Comparison of ENCODE assay signal across 18 cellular contexts in the genomic region with DNA sequence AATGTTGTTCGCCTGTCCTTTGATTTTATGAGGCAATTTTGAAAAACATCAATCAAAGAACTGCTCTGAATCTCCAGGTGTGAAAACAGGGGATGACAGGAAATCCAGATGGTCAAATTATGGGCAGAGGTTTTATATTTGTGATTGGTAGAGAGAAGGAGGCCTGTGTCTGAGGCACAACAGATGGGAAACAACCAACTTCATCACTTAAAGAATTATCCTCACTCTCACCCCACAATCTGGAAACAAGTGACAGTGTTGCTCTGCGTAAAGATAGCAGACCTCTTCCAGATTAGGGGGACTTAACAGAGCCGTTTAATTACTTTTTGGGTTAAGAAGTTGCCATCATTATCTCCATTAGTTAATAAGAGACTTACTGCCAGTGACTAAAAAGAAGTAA.
"Had no signal": no experiment of that assay in that cellular context is flagged by ENCODE, and none has a peak within 500 bp of the region (broad histone marks: within the 10 kb centered on the region; RNA-seq: fewer than 3 reads in every experiment).

No MANE protein-coding gene starts in this region.

- H3K4me1 ChIP-seq: right lobe of liver, testis, upper lobe of left lung had no signal

- H3K4me2 ChIP-seq: neural progenitor cell, smooth muscle cell had no signal

- H3K27me3 ChIP-seq: esophagus muscularis mucosa, neural progenitor cell, right lobe of liver, stomach, testis, upper lobe of left lung had no signal

- H3K4me3 Mint-ChIP-seq: activated naive CD8-positive, alpha-beta T cell treated with anti-CD3 and anti-CD28 coated beads for 36 hours; central memory CD8-positive, alpha-beta T cell; neural progenitor cell; WTC11 had no signal

- H3K36me3 ChIP-seq: brain microvascular endothelial cell, esophagus muscularis mucosa, neural progenitor cell, right lobe of liver, stomach, upper lobe of left lung had no signal

- ATAC-seq: left lobe of liver, psoas muscle, right lobe of liver, WTC11 had no signal

- DNase-seq: activated CD4-positive, alpha-beta T cell treated with anti-CD3 and anti-CD28 coated beads for 48 hours; activated naive CD8-positive, alpha-beta T cell treated with anti-CD3 and anti-CD28 coated beads for 36 hours; activated T-cell treated with anti-CD3 and anti-CD28 coated beads, Interleukin-2, amount 50 U/mL, for 1 hour; anterior cingulate cortex; brain microvascular endothelial cell; effector CD4-positive, alpha-beta T cell; psoas muscle; right lobe of liver; stomach; testis; upper lobe of left lung had no signal

- H3K27ac Mint-ChIP-seq: activated naive CD8-positive, alpha-beta T cell treated with anti-CD3 and anti-CD28 coated beads for 36 hours; neural progenitor cell; WTC11 had no signal

- H3K4me3 ChIP-seq: coronary artery, esophagus muscularis mucosa, neural progenitor cell, psoas muscle, right lobe of liver, smooth muscle cell, stomach, testis, upper lobe of left lung had no signal

- H3K9ac ChIP-seq: neural progenitor cell had no signal

- H3K9me3 Mint-ChIP-seq: activated naive CD8-positive, alpha-beta T cell treated with anti-CD3 and anti-CD28 coated beads for 36 hours; central memory CD8-positive, alpha-beta T cell had no signal

- H3K36me3 Mint-ChIP-seq: neural progenitor cell, WTC11 had no signal

- H3K27me3 Mint-ChIP-seq: central memory CD8-positive, alpha-beta T cell had no signal

- H3K9me3 ChIP-seq: esophagus muscularis mucosa, psoas muscle, right lobe of liver, stomach, testis, upper lobe of left lung had no signal

- H3K27ac ChIP-seq: brain microvascular endothelial cell, coronary artery, esophagus muscularis mucosa, neural progenitor cell, psoas muscle, right lobe of liver, stomach, testis, upper lobe of left lung had no signal
